In the genomic region with DNA sequence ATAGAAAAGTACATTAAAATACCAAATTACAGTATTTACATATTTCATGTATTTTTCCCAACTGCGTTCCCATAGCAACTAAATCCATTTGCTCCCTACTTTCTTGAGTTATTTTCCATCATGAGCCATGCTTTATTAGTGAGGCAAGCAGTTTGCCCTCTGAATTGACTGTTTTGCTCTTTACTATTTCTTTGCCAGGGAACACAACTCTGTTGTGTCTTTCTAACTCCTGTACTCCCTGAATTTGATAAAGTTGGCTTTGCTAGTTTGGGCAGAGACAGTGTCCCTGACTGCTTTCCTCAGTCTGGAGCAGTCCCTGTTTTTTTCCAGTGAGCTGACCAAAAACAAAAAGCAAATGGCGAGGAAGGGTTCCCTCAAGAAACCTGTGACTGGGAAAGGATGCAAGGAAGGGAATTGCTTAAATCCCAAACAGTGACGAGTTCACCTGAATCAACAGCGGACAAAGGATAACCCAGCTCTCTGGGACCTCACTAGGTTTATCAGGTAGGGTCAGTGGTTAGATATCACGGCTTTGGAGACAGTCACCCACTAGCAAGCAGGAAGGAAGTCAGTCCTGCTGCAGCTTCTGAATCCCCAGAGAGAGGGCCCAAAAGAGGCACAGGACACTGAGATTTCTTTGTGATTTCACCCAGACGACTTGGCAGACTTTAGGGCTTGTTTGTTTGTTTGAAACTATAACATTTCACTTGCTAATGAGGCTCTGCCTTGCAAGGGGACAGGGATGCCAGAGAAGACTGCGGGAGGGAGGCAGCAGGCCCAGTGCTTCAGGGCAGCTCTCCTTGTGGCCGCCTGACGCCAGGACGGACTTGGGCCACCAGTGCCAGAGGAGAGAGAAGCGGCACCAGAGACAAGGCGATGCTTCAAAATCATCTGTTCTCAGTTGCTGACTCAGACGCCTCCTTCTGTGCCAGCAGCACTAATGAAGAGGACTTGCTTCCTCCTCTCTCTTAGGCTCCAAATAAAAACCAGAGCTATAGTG, we compare ENCODE assay signal across 16 cellular contexts.
DNase-seq lines count a peak whose midpoint lies in the region; ATAC-seq, FAIRE-seq and TF ChIP-seq lines count a peak whose summit lies in the region.
"Had no signal": no experiment of that assay in that cellular context is flagged by ENCODE, and none has a peak within 500 bp of the region (broad histone marks: within the 10 kb centered on the region; RNA-seq: fewer than 3 reads in every experiment).

No MANE protein-coding gene starts in this region.

- H3K36me3 Mint-ChIP-seq in activated T-helper 1 cell treated with anti-CD3 and anti-CD28 coated beads, Interleukin-12 subunit alpha, Interleukin-12 subunit beta, Interleukin-2, Interleukin-4 antibody, amounts not matched to agents 30 ng/mL and 10 ng/mL and 1 ng/mL, durations not matched to agents 14 hours and 24 hours and 36 hours (ENCODE audit: low read depth): no peaks in the 10 kb centered on the region
- H3K36me3 Mint-ChIP-seq: IgD-negative memory B cell had no signal

- TF ChIP-seq POLR2A in H1 (IDR thresholded peaks at IDR 0.05; ENCODE audit: control extremely low read depth in 1 of 2, low read depth in 2 of 2, low read length in 2 of 2): no peak

- H3K9me3 Mint-ChIP-seq in activated T-helper 1 cell treated with anti-CD3 and anti-CD28 coated beads, Interleukin-12 subunit alpha, Interleukin-12 subunit beta, Interleukin-2, Interleukin-4 antibody, amounts not matched to agents 30 ng/mL and 10 ng/mL and 1 ng/mL, durations not matched to agents 14 hours and 24 hours and 36 hours: no peaks in the 10 kb centered on the region
- H3K9me3 Mint-ChIP-seq: activated naive CD4-positive, alpha-beta T cell treated with anti-CD3 and anti-CD28 coated beads for 36 hours; IgD-negative memory B cell had no signal

- no peak overlapping the region for H3K27ac Mint-ChIP-seq in activated T-helper 1 cell treated with anti-CD3 and anti-CD28 coated beads, Interleukin-12 subunit alpha, Interleukin-12 subunit beta, Interleukin-2, Interleukin-4 antibody, amounts not matched to agents 30 ng/mL and 10 ng/mL and 1 ng/mL, durations not matched to agents 14 hours and 24 hours and 36 hours
- H3K27ac Mint-ChIP-seq: activated naive CD4-positive, alpha-beta T cell treated with anti-CD3 and anti-CD28 coated beads for 36 hours; IgD-negative memory B cell had no signal

- H2AK5ac ChIP-seq in H1 (ENCODE audit: low read depth, low read length) (no peak overlapping the region; the same call in 1 of the 2 replicates), mesendoderm (ENCODE audit: low read length) (no peak overlapping the region)

- peaks cover 13% of the 10 kb centered on the region for H3K27me3 Mint-ChIP-seq in activated T-helper 1 cell treated with anti-CD3 and anti-CD28 coated beads, Interleukin-12 subunit alpha, Interleukin-12 subunit beta, Interleukin-2, Interleukin-4 antibody, amounts not matched to agents 30 ng/mL and 10 ng/mL and 1 ng/mL, durations not matched to agents 14 hours and 24 hours and 36 hours (ENCODE audit: insufficient read depth)

- H3K36me3 ChIP-seq in HUES64 (ENCODE audit: insufficient read depth, low read length) (no peaks in the 10 kb centered on the region), H1 (ENCODE audit: control insufficient read depth in 2 of 4, insufficient read depth in 4 of 4, low read length in 3 of 4) (no peaks in the 10 kb centered on the region), mesendoderm (ENCODE audit: control insufficient read depth, insufficient read depth, low read length) (no peaks in the 10 kb centered on the region)
- H3K36me3 ChIP-seq: neutrophil had no signal

- H2BK5ac ChIP-seq in H1 (ENCODE audit: low read depth, low read length): peak overlapping the region; percentile 49; the same call in 1 of the 2 replicates
- H2BK5ac ChIP-seq in mesendoderm (ENCODE audit: low read length): no peak overlapping the region

- no peaks in the 10 kb centered on the region for H3K27me3 ChIP-seq in HUES64 (ENCODE audit: insufficient read depth, low read length)
- H3K27me3 ChIP-seq in H1 (replicated peaks in 1 of 4; ENCODE audit: control insufficient read depth in 3 of 4, extremely low read depth in 1 of 4, insufficient read depth in 3 of 4, low read length in 3 of 4): no peaks in the 10 kb centered on the region
- no peaks in the 10 kb centered on the region for H3K27me3 ChIP-seq in mesendoderm (ENCODE audit: insufficient read depth, low read length, poor library complexity)
- H3K27me3 ChIP-seq: neutrophil had no signal

- H3K9ac ChIP-seq in HUES64 (ENCODE audit: low read depth, low read length) (no peak overlapping the region), H1 (replicated peaks in 1 of 4; ENCODE audit: extremely low read depth in 1 of 4, low read depth in 3 of 4, low read length in 3 of 4) (no peak overlapping the region), mesendoderm (ENCODE audit: low read length) (no peak overlapping the region)

- POLR2A ChIA-PET in H1 (lab: Charles Lee; ENCODE audit: partially characterized antibody): interaction anchor here (0.8 to 0.9 kb wide), 2 partner anchors 45 to 103 kb away, joined by 3 to 4 read pairs; no protein-coding TSS in a partner anchor

- intact Hi-C loops in activated T-helper 1 cell treated with anti-CD3 and anti-CD28 coated beads, Interleukin-12 subunit alpha, Interleukin-12 subunit beta, Interleukin-2, Interleukin-4 antibody, amounts not matched to agents 30 ng/mL and 10 ng/mL and 1 ng/mL, durations not matched to agents 14 hours and 24 hours and 36 hours (cut with micrococcal nuclease): no loop called here

- no peak for TF ChIP-seq EP300 in H1 (IDR thresholded peaks at IDR 0.05; ENCODE audit: borderline replicate concordance in 1 of 2, low read depth in 2 of 2, low read length in 2 of 2)

- no peak for ATAC-seq in HG02938 (IDR thresholded peaks at IDR 0.05; ENCODE audit: unreplicated experiment)
- ATAC-seq: A549 had no signal

- peak in 2 of 3 experiments; percentile 7 to 37 for TF ChIP-seq CTCF in H1 (IDR thresholded peaks at IDR 0.05; ENCODE audit: control extremely low read depth in 1 of 3, insufficient read depth in 1 of 3, low read depth in 1 of 3, low read length in 3 of 3)

- no peaks in the 10 kb centered on the region for H3K9me3 ChIP-seq in HUES64 (ENCODE audit: insufficient read depth, low read depth, low read length)
- no peaks in the 10 kb centered on the region for H3K9me3 ChIP-seq in H1 (ENCODE audit: insufficient read depth in 2 of 2, low read depth in 1 of 2, low read length in 1 of 2)
- H3K9me3 ChIP-seq: A549, neutrophil had no signal

- H3K27ac ChIP-seq in HUES64 (ENCODE audit: low read depth, low read length): peak overlapping the region; percentile 72
- peak overlapping the region; percentile 76 for H3K27ac ChIP-seq in H1 (ENCODE audit: low read depth, low read length)
- no peak overlapping the region for H3K27ac ChIP-seq in mesendoderm (ENCODE audit: low read depth, low read length)
- H3K27ac ChIP-seq: A549, neutrophil had no signal

- no peaks in the 10 kb centered on the region for H3K79me1 ChIP-seq in H1 (ENCODE audit: low read depth, low read length)
- H3K79me1 ChIP-seq in mesendoderm (ENCODE audit: low read length): no peaks in the 10 kb centered on the region

- no peak overlapping the region for H3K14ac ChIP-seq in H1 (ENCODE audit: insufficient read length)

- H3K23me2 ChIP-seq in H1 (ENCODE audit: low read depth, low read length): no peaks in the 10 kb centered on the region

- 62% methylated on average over 13 of the region's 13 CpGs for whole genome bisulfite sequencing in HUES64
- 60% methylated on average over 12 of the region's 13 CpGs; no CpG with 5 or more reads in 1 of the 2 experiments for WGBS in H1 (ENCODE audit: extremely low coverage in 1 of 2, insufficient coverage in 1 of 2, insufficient read length in 1 of 2, insufficient replicate concordance in 2 of 2, low coverage in 1 of 2, low lambda C conversion rate in 2 of 2, missing lambda C conversion rate in 1 of 2), 2 experiments
- WGBS in mesendoderm (ENCODE audit: extremely low coverage, insufficient coverage, low lambda C conversion rate): no CpG with 5 or more reads among the region's 13 CpGs

- FAIRE-seq in H1 (lab: Jason Lieb, UNC): no peak
- FAIRE-seq: A549, endometrium had no signal

- H3K23ac ChIP-seq in H1 (ENCODE audit: insufficient read length) (no peak overlapping the region), mesendoderm (ENCODE audit: low read length) (no peak overlapping the region)

- H2BK15ac ChIP-seq in H1 (ENCODE audit: low read length): no peak overlapping the region
- H2BK15ac ChIP-seq in mesendoderm (replicated peaks; ENCODE audit: low read depth): no peak overlapping the region

- H3K18ac ChIP-seq in H1 (ENCODE audit: extremely low read depth, low read length) (peak overlapping the region; percentile 26), mesendoderm (ENCODE audit: low read length) (no peak overlapping the region)

- DNase-seq in AG20443 (ENCODE audit: low spot score) (peak; percentile 66), H1 (ENCODE audit: low read depth in 1 of 2, low spot score in 2 of 2) (peak; percentile 41 to 60), mesendoderm (peak; percentile 48), NCI-H1694 (lab: John Stamatoyannopoulos, UW) (no peak), COLO829 (ENCODE audit: low spot score) (no peak)
- DNase-seq in activated T-helper 1 cell treated with anti-CD3 and anti-CD28 coated beads, Interleukin-12 subunit alpha, Interleukin-12 subunit beta, Interleukin-2, Interleukin-4 antibody, amounts not matched to agents 30 ng/mL and 10 ng/mL and 1 ng/mL, durations not matched to agents 14 hours and 24 hours and 36 hours (ENCODE audit: low spot score): no peak
- DNase-seq: activated naive CD4-positive, alpha-beta T cell treated with anti-CD3 and anti-CD28 coated beads for 36 hours; DMS79; NCI-H1417 had no signal

- peak; percentile 11 to 31; a peak in 2 of 4 replicates for TF ChIP-seq RAD21 in H1 (IDR thresholded peaks at IDR 0.05 in 1 of 2, conservative IDR thresholded peaks at IDR 0.05 in 1 of 2; ENCODE audit: low read depth in 2 of 2, low read length in 2 of 2)

- H3K79me2 ChIP-seq in H1 (ENCODE audit: control insufficient read depth in 1 of 2, insufficient read depth in 2 of 2, low read length in 2 of 2) (no peaks in the 10 kb centered on the region), mesendoderm (ENCODE audit: control insufficient read depth, insufficient read depth, low read length) (no peaks in the 10 kb centered on the region)

- H3K4me3 ChIP-seq in HUES64 (ENCODE audit: low read length): no peak overlapping the region
- no peak overlapping the region for H3K4me3 ChIP-seq in H1 (ENCODE audit: extremely low read depth in 1 of 4, insufficient read depth in 2 of 4, low read depth in 3 of 4, low read length in 4 of 4)
- no peak overlapping the region for H3K4me3 ChIP-seq in mesendoderm (ENCODE audit: low read length)
- H3K4me3 ChIP-seq: A549, smooth muscle cell had no signal

- H2AFZ ChIP-seq in H1 (ENCODE audit: low read length): peak overlapping the region; percentile 79

- H2BK120ac ChIP-seq in H1 (replicated peaks; ENCODE audit: low read depth, low read length): peak overlapping the region; percentile 87
- H2BK120ac ChIP-seq in mesendoderm (ENCODE audit: low read depth, low read length): no peak overlapping the region

- H4K5ac ChIP-seq in H1 (ENCODE audit: insufficient read length, low read depth, low read length): peak overlapping the region; percentile 20
- H4K5ac ChIP-seq in mesendoderm (ENCODE audit: low read length): no peak overlapping the region

- H3K4me3 Mint-ChIP-seq in activated T-helper 1 cell treated with anti-CD3 and anti-CD28 coated beads, Interleukin-12 subunit alpha, Interleukin-12 subunit beta, Interleukin-2, Interleukin-4 antibody, amounts not matched to agents 30 ng/mL and 10 ng/mL and 1 ng/mL, durations not matched to agents 14 hours and 24 hours and 36 hours: no peak overlapping the region
- H3K4me3 Mint-ChIP-seq: activated naive CD4-positive, alpha-beta T cell treated with anti-CD3 and anti-CD28 coated beads for 36 hours; IgD-negative memory B cell had no signal

- H3K4me1 ChIP-seq in HUES64 (ENCODE audit: insufficient read depth, low read length) (peaks cover 9% of the 10 kb centered on the region), H1 (replicated peaks in 1 of 4; ENCODE audit: control insufficient read depth in 3 of 4, insufficient read depth in 4 of 4, low read length in 3 of 4) (peaks cover 2 to 18% (median 14%) of the 10 kb centered on the region in 4 experiments; a peak in 6 of 7 replicates), mesendoderm (ENCODE audit: control insufficient read depth, low read depth, low read length) (peaks cover 3% of the 10 kb centered on the region)
- H3K4me1 ChIP-seq: A549 had no signal

- H2BK20ac ChIP-seq in H1 (ENCODE audit: low read length): peak overlapping the region; percentile 88; the same call in 1 of the 2 replicates

- CTCF ChIA-PET in H1 (lab: Charles Lee; ENCODE audit: partially characterized antibody): no interaction called here

- no peaks in the 10 kb centered on the region for H3K4me1 Mint-ChIP-seq in activated T-helper 1 cell treated with anti-CD3 and anti-CD28 coated beads, Interleukin-12 subunit alpha, Interleukin-12 subunit beta, Interleukin-2, Interleukin-4 antibody, amounts not matched to agents 30 ng/mL and 10 ng/mL and 1 ng/mL, durations not matched to agents 14 hours and 24 hours and 36 hours (ENCODE audit: low read depth)
- H3K4me1 Mint-ChIP-seq: IgD-negative memory B cell had no signal

- H3K4ac ChIP-seq in H1 (replicated peaks; ENCODE audit: insufficient read length, low read depth, low read length) (no peak overlapping the region), mesendoderm (ENCODE audit: low read depth, low read length) (no peak overlapping the region)

- peak overlapping the region; percentile 75; the same call in 1 of the 2 replicates for H2BK12ac ChIP-seq in H1 (ENCODE audit: low read depth, low read length)

- H3K4me2 ChIP-seq in H1 (ENCODE audit: insufficient read depth in 1 of 2, low read depth in 2 of 2, low read length in 2 of 2) (peak overlapping the region; percentile 0 to 12; a peak in 1 of 4 replicates), mesendoderm (ENCODE audit: low read length) (no peak overlapping the region)
- H3K4me2 ChIP-seq: A549, smooth muscle cell had no signal

- H4K20me1 ChIP-seq in H1 (replicated peaks in 1 of 2; ENCODE audit: control insufficient read depth in 1 of 2, insufficient read depth in 2 of 2, low read length in 2 of 2): no peaks in the 10 kb centered on the region

- H3K56ac ChIP-seq in H1 (replicated peaks; ENCODE audit: insufficient read length, low read depth, low read length): no peak overlapping the region
- peak overlapping the region; percentile 17 for H3K56ac ChIP-seq in mesendoderm (ENCODE audit: low read length)

- H4K91ac ChIP-seq in H1 (replicated peaks; ENCODE audit: insufficient read length, low read length): peak overlapping the region; percentile 50

- H4K8ac ChIP-seq in H1 (ENCODE audit: extremely low read depth, insufficient read depth, low read length) (no peak overlapping the region; the same call in 1 of the 2 replicates), mesendoderm (ENCODE audit: low read depth, low read length) (no peak overlapping the region)

Comparison
In these comparisons a context has a peak if more than half of its experiments do, and no peak if none do; other contexts are left out.
1. DNase-seq: peak in AG20443 (single experiment), H1 (2 of 2) and mesendoderm (single experiment); none in activated T-helper 1 cell treated with anti-CD3 and anti-CD28 coated beads, Interleukin-12 subunit alpha, Interleukin-12 subunit beta, Interleukin-2, Interleukin-4 antibody, amounts not matched to agents 30 ng/mL and 10 ng/mL and 1 ng/mL, durations not matched to agents 14 hours and 24 hours and 36 hours (single experiment), NCI-H1694 (single experiment) and COLO829 (single experiment).